Comparison of ENCODE assay signal across 8 cellular contexts in genomic region chr12:95815635-95816212, GRCh38. TPM values are rescaled to one million over a fixed set of nuclear protein-coding genes. Genes with fewer than 3 reads are reported as not detected.
A peak's percentile ranks its signal among the peaks of the same experiment; 100 is the strongest.
DNase-seq lines count a peak whose midpoint lies in the region; ATAC-seq, FAIRE-seq and TF ChIP-seq lines count a peak whose summit lies in the region.

No MANE protein-coding gene starts in this region.

- H2AFZ ChIP-seq in HCT116 (ENCODE audit: low read depth, low read length, poor library complexity, severe bottlenecking) (no peak overlapping the region), OCI-LY3 (ENCODE audit: low read depth, low read length) (no peak overlapping the region), endothelial cell of umbilical vein (ENCODE audit: low read depth, low read length) (no peak overlapping the region), parathyroid adenoma (no peak overlapping the region)

- peak; percentile 98 for TF ChIP-seq RAD21 in HCT116 (IDR thresholded peaks at IDR 0.05; ENCODE audit: low read depth)

- ATAC-seq in HCT116 (peak; percentile 58), HG02938 (IDR thresholded peaks at IDR 0.05; ENCODE audit: unreplicated experiment) (no peak)
- no peak for ATAC-seq in activated CD4-positive, CD25-positive, alpha-beta regulatory T cell treated with anti-CD3 and anti-CD28 coated beads, Interleukin-2, amount 50 U/mL, for 24 hours

- TF ChIP-seq POLR2A in HCT116 (IDR thresholded peaks at IDR 0.05; ENCODE audit: borderline replicate concordance, extremely low read depth, insufficient read depth, insufficient read length) = no peak
- no peak for TF ChIP-seq POLR2A in endothelial cell of umbilical vein (IDR thresholded peaks at IDR 0.05; ENCODE audit: low read depth, low read length)

- intact Hi-C loops in HCT116 (cut with micrococcal nuclease) (loop anchor here (1.0 to 10.0 kb wide), 3 partner anchors 192 to 1271 kb away; no protein-coding TSS in a partner anchor), endothelial cell of umbilical vein (cut with micrococcal nuclease) (loop anchor here (1.0 kb wide), 2 partner anchors 192 to 233 kb away; no protein-coding TSS in a partner anchor)

- H3K79me2 ChIP-seq in HCT116 (ENCODE audit: insufficient read depth, low read length) (no peaks in the 10 kb centered on the region), OCI-LY3 (ENCODE audit: low read length) (no peaks in the 10 kb centered on the region), endothelial cell of umbilical vein (ENCODE audit: control insufficient read depth, insufficient read depth, low read length) (no peaks in the 10 kb centered on the region), parathyroid adenoma (no peaks in the 10 kb centered on the region)

- CTCF ChIA-PET in HCT116 (lab: Charles Lee) = interaction anchor here (1.0 to 4.6 kb wide), 3 partner anchors 31 to 241 kb away, joined by 3 to 32 read pairs (median 5); no protein-coding TSS in a partner anchor
- CTCF ChIA-PET in endothelial cell of umbilical vein (lab: Charles Lee) = interaction anchor here (0.8 to 1.4 kb wide), 5 partner anchors 109 to 241 kb away, joined by 3 to 15 read pairs (median 4); no protein-coding TSS in a partner anchor

- no peaks in the 10 kb centered on the region for H3K9me1 ChIP-seq in endothelial cell of umbilical vein (replicated peaks; ENCODE audit: control insufficient read depth, extremely low read depth, insufficient read depth, low read length)

- no peak overlapping the region for H3K27ac ChIP-seq in HCT116 (ENCODE audit: low read depth, low read length)
- no peak overlapping the region for H3K27ac ChIP-seq in OCI-LY3 (ENCODE audit: low read length)
- H3K27ac ChIP-seq in endothelial cell of umbilical vein (ENCODE audit: insufficient read depth, low read depth, low read length) = no peak overlapping the region
- no peak overlapping the region for H3K27ac ChIP-seq in parathyroid adenoma

- no peaks in the 10 kb centered on the region for H4K20me1 ChIP-seq in HCT116 (ENCODE audit: insufficient read depth)
- no peaks in the 10 kb centered on the region for H4K20me1 ChIP-seq in OCI-LY3 (ENCODE audit: insufficient read depth, low read length)
- H4K20me1 ChIP-seq in endothelial cell of umbilical vein (replicated peaks; ENCODE audit: control insufficient read depth, extremely low read depth, insufficient read depth, low read length) = no peaks in the 10 kb centered on the region

- no peak overlapping the region for H3K9ac ChIP-seq in HCT116 (ENCODE audit: low read length)
- H3K9ac ChIP-seq in OCI-LY3 (ENCODE audit: low read length) = no peak overlapping the region
- H3K9ac ChIP-seq in endothelial cell of umbilical vein (replicated peaks; ENCODE audit: extremely low read depth, insufficient read depth, low read length) = no peak overlapping the region
- no peak overlapping the region for H3K9ac ChIP-seq in parathyroid adenoma

- TF ChIP-seq CTCF in AG09309 (IDR thresholded peaks at IDR 0.05; ENCODE audit: control insufficient read depth, insufficient read depth, low read depth, low read length, missing control alignments) (peak; percentile 66), HCT116 (IDR thresholded peaks at IDR 0.05 in 2 of 3, conservative IDR thresholded peaks at IDR 0.05 in 1 of 3; ENCODE audit: borderline replicate concordance in 1 of 3, insufficient read depth in 1 of 3, low read depth in 2 of 3, low read length in 2 of 3) (peak; percentile 70 to 91 (median 76)), OCI-LY3 (IDR thresholded peaks at IDR 0.05; ENCODE audit: low read depth, low read length) (peak; percentile 87), endothelial cell of umbilical vein (IDR thresholded peaks at IDR 0.05; ENCODE audit: extremely low read depth in 1 of 2, insufficient read depth in 1 of 2, low read depth in 1 of 2, low read length in 2 of 2) (peak; percentile 34 to 57), parathyroid adenoma (IDR thresholded peaks at IDR 0.05) (peak; percentile 69)

- peak; percentile 75 for FAIRE-seq in endothelial cell of umbilical vein (lab: Jason Lieb, UNC)

- H3K9me3 ChIP-seq in HCT116 (ENCODE audit: control insufficient read depth in 1 of 2, insufficient read depth in 1 of 2, low read depth in 1 of 2, low read length in 2 of 2) (no peaks in the 10 kb centered on the region), OCI-LY3 (ENCODE audit: insufficient read depth, low read length) (no peaks in the 10 kb centered on the region), endothelial cell of umbilical vein (replicated peaks; ENCODE audit: control insufficient read depth, insufficient read depth, low read length) (no peaks in the 10 kb centered on the region), parathyroid adenoma (ENCODE audit: control insufficient read depth, low read length) (no peaks in the 10 kb centered on the region)

- dilution Hi-C loops in endothelial cell of umbilical vein (cut with MboI; ENCODE audit: extremely low pct_ligation_motif_present, low sequenced_read_pairs) = no loop called here

- BruUV-seq in HCT116 (replicated peaks; lab: Mats Ljungman, UMichigan) (no TSS peak), endothelial cell of umbilical vein (replicated peaks; lab: Mats Ljungman, UMichigan) (no TSS peak)

- H3K4me1 ChIP-seq in HCT116 (ENCODE audit: control insufficient read depth in 1 of 2, insufficient read depth in 2 of 2, low read length in 2 of 2) = no peaks in the 10 kb centered on the region
- no peaks in the 10 kb centered on the region for H3K4me1 ChIP-seq in OCI-LY3 (ENCODE audit: low read length)
- no peaks in the 10 kb centered on the region for H3K4me1 ChIP-seq in endothelial cell of umbilical vein (ENCODE audit: control insufficient read depth, extremely low read depth, insufficient read depth, low read length)
- H3K4me1 ChIP-seq in parathyroid adenoma = no peaks in the 10 kb centered on the region

- no peaks in the 10 kb centered on the region for H3K36me3 ChIP-seq in HCT116 (ENCODE audit: control insufficient read depth in 1 of 2, insufficient read depth in 2 of 2, low read length in 2 of 2)
- no peaks in the 10 kb centered on the region for H3K36me3 ChIP-seq in OCI-LY3 (replicated peaks; ENCODE audit: low read depth, low read length)
- H3K36me3 ChIP-seq in endothelial cell of umbilical vein (ENCODE audit: control insufficient read depth in 2 of 2, extremely low read depth in 1 of 2, insufficient read depth in 2 of 2, low read length in 2 of 2) = no peaks in the 10 kb centered on the region
- no peaks in the 10 kb centered on the region for H3K36me3 ChIP-seq in parathyroid adenoma (ENCODE audit: control insufficient read depth, insufficient read depth, low read length)

- H3K4me3 ChIP-seq in AG09309 (ENCODE audit: control insufficient read depth, low read depth, low read length) (no peak overlapping the region), HCT116 (replicated peaks in 1 of 2; ENCODE audit: low read depth in 1 of 2, low read length in 2 of 2) (no peak overlapping the region), OCI-LY3 (ENCODE audit: low read length) (no peak overlapping the region), endothelial cell of umbilical vein (replicated peaks in 1 of 3; ENCODE audit: insufficient read depth in 1 of 3, low read depth in 1 of 3, low read length in 3 of 3) (no peak overlapping the region), parathyroid adenoma (ENCODE audit: low read depth, low read length) (no peak overlapping the region)

- no peaks in the 10 kb centered on the region for H3K9me2 ChIP-seq in HCT116 (ENCODE audit: insufficient read depth)

- RAD21 ChIA-PET in HCT116 (lab: Charles Lee; ENCODE audit: low non-redundant PET in 1 of 2, low total read pairs in 2 of 2, uncharacterized antibody in 2 of 2, unreplicated experiment in 2 of 2) = no interaction called here

- DNase-seq in AG09309 (ENCODE audit: low read depth) (no peak), HCT116 (ENCODE audit: low read depth, low spot score) (no peak), endothelial cell of umbilical vein (ENCODE audit: low read depth, low spot score) (peak; percentile 65)
- DNase-seq in activated T-cell treated with anti-CD3 and anti-CD28 coated beads, Interleukin-2, amount 50 U/mL, for 48 hours = no peak

- POLR2A ChIA-PET in HCT116 (lab: Charles Lee) (no interaction called here), endothelial cell of umbilical vein (lab: Charles Lee) (no interaction called here)

- no peaks in the 10 kb centered on the region for H3K27me3 ChIP-seq in HCT116 (ENCODE audit: insufficient read depth, low read length)
- H3K27me3 ChIP-seq in OCI-LY3 (ENCODE audit: low read depth, low read length) = peaks cover 23% of the 10 kb centered on the region
- no peaks in the 10 kb centered on the region for H3K27me3 ChIP-seq in endothelial cell of umbilical vein (ENCODE audit: control insufficient read depth in 2 of 2, insufficient read depth in 2 of 2, low read length in 2 of 2)
- no peaks in the 10 kb centered on the region for H3K27me3 ChIP-seq in parathyroid adenoma (ENCODE audit: control insufficient read depth, insufficient read depth, low read length)

- no peak overlapping the region for H3K4me2 ChIP-seq in HCT116 (ENCODE audit: low read length)
- H3K4me2 ChIP-seq in OCI-LY3 (ENCODE audit: low read length) = no peak overlapping the region
- no peak overlapping the region for H3K4me2 ChIP-seq in endothelial cell of umbilical vein (ENCODE audit: insufficient read depth, low read length)
- no peak overlapping the region for H3K4me2 ChIP-seq in parathyroid adenoma (ENCODE audit: low read length)

RNA-seq across cellular contexts. Expression of gene NTN4, which starts 25.2 kb away (rescaled TPM):
- 4.3 TPM for total RNA-seq in HCT116 (2021; ENCODE audit: unreplicated experiment)
- polyA plus RNA-seq in HCT116 (2012) = 2.7 and 3.1 TPM in 2 replicates
- total RNA-seq in endothelial cell of umbilical vein = 105 and 120 TPM in 2 replicates
- 317 and 352 TPM in 2 replicates for polyA plus RNA-seq in endothelial cell of umbilical vein
- polyA plus RNA-seq in endothelial cell of umbilical vein (2011; cell fraction: cytosol; rRNA removed) = 209 and 219 TPM in 2 replicates
- polyA plus RNA-seq in endothelial cell of umbilical vein (2011; cell fraction: nucleus; rRNA removed) = 152 and 199 TPM in 2 replicates
- polyA plus RNA-seq in endothelial cell of umbilical vein (2012) = 251 and 280 TPM in 2 replicates
- 890 and 1,000 TPM in 2 replicates for polyA minus RNA-seq in endothelial cell of umbilical vein
- polyA minus RNA-seq in endothelial cell of umbilical vein (2011; cell fraction: cytosol; rRNA and poly(A)+ RNA removed) = 6.9 TPM
- polyA minus RNA-seq in endothelial cell of umbilical vein (2011; cell fraction: nucleus; rRNA and poly(A)+ RNA removed) = 255 and 325 TPM in 2 replicates

RNA-seq across cellular contexts. Expression of gene SNRPF, which starts 43.0 kb away (rescaled TPM):
- 56.3 TPM for total RNA-seq in HCT116 (2021; ENCODE audit: unreplicated experiment)
- 77.5 and 113 TPM in 2 replicates for polyA plus RNA-seq in HCT116 (2012)
- total RNA-seq in endothelial cell of umbilical vein = 36.6 and 40.7 TPM in 2 replicates
- 12.9 and 17.1 TPM in 2 replicates for polyA plus RNA-seq in endothelial cell of umbilical vein
- polyA plus RNA-seq in endothelial cell of umbilical vein (2011; cell fraction: cytosol; rRNA removed) = 21.6 and 30.7 TPM in 2 replicates
- polyA plus RNA-seq in endothelial cell of umbilical vein (2011; cell fraction: nucleus; rRNA removed) = 10.3 and 12.1 TPM in 2 replicates
- polyA plus RNA-seq in endothelial cell of umbilical vein (2012) = 80.3 and 87.5 TPM in 2 replicates
- 10.9 and 12.0 TPM in 2 replicates for polyA minus RNA-seq in endothelial cell of umbilical vein
- polyA minus RNA-seq in endothelial cell of umbilical vein (2011; cell fraction: cytosol; rRNA and poly(A)+ RNA removed) = 34.0 TPM
- 10.6 and 18.4 TPM in 2 replicates for polyA minus RNA-seq in endothelial cell of umbilical vein (2011; cell fraction: nucleus; rRNA and poly(A)+ RNA removed)

Comparison
In these comparisons a context has a peak if more than half of its experiments do, and no peak if none do; other contexts are left out.
1. RNA of gene NTN4, which starts 25.2 kb away (total RNA-seq): 105 to 120 TPM in endothelial cell of umbilical vein; 4.3 TPM in HCT116 (single experiment); every median in the first group is over 10 times any median in the second.
2. Peak in every context shown above with its lines, with median percentiles within 50 percentile points of each other: CTCF ChIP-seq.